ENCODE assay signal across 14 cellular contexts in the genomic region with DNA sequence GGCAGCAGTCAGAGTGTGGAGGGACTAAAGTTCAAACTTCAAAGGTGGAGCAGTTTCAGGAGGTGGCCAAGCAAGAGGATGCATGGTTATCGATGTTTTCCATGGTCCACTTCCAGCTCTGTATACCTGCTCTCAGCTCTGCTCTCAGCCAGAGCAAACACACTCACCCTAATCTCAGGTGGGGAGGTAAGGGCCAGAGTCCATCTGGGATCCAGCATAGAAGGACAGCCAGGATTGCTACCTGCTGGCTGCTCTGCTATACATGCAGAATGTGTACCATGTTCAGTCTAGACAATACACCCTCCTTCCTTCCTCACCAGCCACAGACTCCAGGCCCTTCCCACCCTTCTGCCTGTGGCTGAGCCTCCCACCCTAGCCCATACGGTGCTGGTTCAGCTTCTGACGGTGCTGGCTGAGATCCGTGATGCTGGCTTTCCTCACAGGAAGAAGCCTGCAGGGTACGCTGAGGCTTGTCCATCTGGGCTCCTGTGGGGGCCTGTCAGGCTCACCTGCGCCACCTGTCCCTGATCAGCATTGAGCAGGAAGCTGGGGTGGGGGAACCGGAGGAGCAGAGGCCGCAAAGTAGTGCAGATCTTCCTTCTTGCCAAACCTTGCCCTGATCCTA. TPM values are rescaled to one million over a fixed set of nuclear protein-coding genes. Genes with fewer than 3 reads are reported as not detected.
DNase-seq lines count a peak whose midpoint lies in the region; ATAC-seq, FAIRE-seq and TF ChIP-seq lines count a peak whose summit lies in the region.
"Had no signal": no experiment of that assay in that cellular context is flagged by ENCODE, and none has a peak within 500 bp of the region (broad histone marks: within the 10 kb centered on the region; RNA-seq: fewer than 3 reads in every experiment).

No MANE protein-coding gene starts in this region.

- no peak overlapping the region for H2BK120ac ChIP-seq in neuronal stem cell (ENCODE audit: low read depth, low read length)

- H3K4me1 ChIP-seq in duodenal mucosa (ENCODE audit: control insufficient read depth in 1 of 2, insufficient read depth in 2 of 2, low read length in 2 of 2): peaks cover 63 to 64% of the 10 kb centered on the region in 2 donors
- peaks cover 9% of the 10 kb centered on the region in 2 donors for H3K4me1 ChIP-seq in neuronal stem cell (ENCODE audit: control insufficient read depth in 2 of 2, insufficient read depth in 1 of 2, low read depth in 1 of 2, low read length in 2 of 2)

- H3K79me1 ChIP-seq in neuronal stem cell (ENCODE audit: low read depth, low read length): peaks cover 6% of the 10 kb centered on the region

- no CpG with 5 or more reads among the region's 8 CpGs for WGBS in neuronal stem cell (ENCODE audit: extremely low coverage in 2 of 2, insufficient read length in 2 of 2, insufficient replicate concordance in 1 of 2), 2 donors

- no peak for ATAC-seq in Right ventricle myocardium superior (ENCODE audit: poor library complexity)
- ATAC-seq: left cardiac atrium had no signal

- H3K14ac ChIP-seq in neuronal stem cell (ENCODE audit: low read length): peak overlapping the region; percentile 4

- no peaks in the 10 kb centered on the region for H3K27me3 ChIP-seq in duodenal mucosa (ENCODE audit: control insufficient read depth in 1 of 2, insufficient read depth in 2 of 2, low read length in 2 of 2)
- peaks cover 0 to 44% (median 3%) of the 10 kb centered on the region in 3 experiments for H3K27me3 ChIP-seq in neuronal stem cell (ENCODE audit: control insufficient read depth in 3 of 3, insufficient read depth in 3 of 3, low read depth in 1 of 3, low read length in 3 of 3)

- H3K36me3 ChIP-seq in duodenal mucosa (ENCODE audit: control insufficient read depth in 1 of 2, insufficient read depth in 2 of 2, low read length in 2 of 2) (peaks cover 2 to 4% of the 10 kb centered on the region in 2 donors), neuronal stem cell (replicated peaks in 1 of 2; ENCODE audit: control insufficient read depth in 2 of 2, insufficient read depth in 2 of 2, low read length in 2 of 2) (peaks cover 2 to 7% of the 10 kb centered on the region in 2 donors)

- H3K9ac ChIP-seq in duodenal mucosa (ENCODE audit: low read depth in 1 of 2, low read length in 2 of 2) (peak overlapping the region in 1 of 2 donors; percentile 71), neuronal stem cell (ENCODE audit: low read depth, low read length, poor library complexity) (no peak overlapping the region)

- no peak overlapping the region for H3K23ac ChIP-seq in neuronal stem cell (ENCODE audit: low read depth, low read length, poor library complexity)

- H3K18ac ChIP-seq in neuronal stem cell (ENCODE audit: low read length): no peak overlapping the region

- H4K91ac ChIP-seq in neuronal stem cell (ENCODE audit: low read depth, low read length, poor library complexity): no peak overlapping the region

- no peak for TF ChIP-seq POLR2A in GM12892 (IDR thresholded peaks at IDR 0.05; ENCODE audit: low read depth, low read length)

- H3K9me3 ChIP-seq in duodenal mucosa (ENCODE audit: control insufficient read depth in 1 of 2, low read length in 2 of 2) (no peaks in the 10 kb centered on the region), neuronal stem cell (replicated peaks in 1 of 2; ENCODE audit: control insufficient read depth in 2 of 2, insufficient read depth in 1 of 2, low read depth in 1 of 2, low read length in 2 of 2) (no peaks in the 10 kb centered on the region)
- H3K9me3 ChIP-seq: tibial artery had no signal

- DNase-seq in NCI-H146 (lab: John Stamatoyannopoulos, UW) (peak; percentile 40), NCI-H146 treated with DMSO at 0.1 percent for 48 hours (lab: John Stamatoyannopoulos, UW; ENCODE audit: unreplicated experiment) (no peak), NCI-H2171 (lab: John Stamatoyannopoulos, UW) (peak; percentile 33), neuronal stem cell (ENCODE audit: low spot score) (no peak), NCI-H2196 treated with DMSO at 0.1 percent for 48 hours (lab: John Stamatoyannopoulos, UW; ENCODE audit: unreplicated experiment) (no peak), GM12892 (ENCODE audit: insufficient read length) (no peak), Right ventricle myocardium superior (no peak)
- DNase-seq: GDM1, KG1, left cardiac atrium, NCI-H2227 treated with DMSO at 0.1 percent for 48 hours, tibial artery had no signal

- intact Hi-C loops in Right ventricle myocardium superior (cut with DNase I): no loop called here

- H4K8ac ChIP-seq in neuronal stem cell (ENCODE audit: low read depth, low read length): no peak overlapping the region

- H3K27ac ChIP-seq in duodenal mucosa (ENCODE audit: low read depth, low read length) (peak overlapping the region; percentile 74), neuronal stem cell (replicated peaks; ENCODE audit: low read length) (no peak overlapping the region)

- peak overlapping the region; percentile 11 for H2AK5ac ChIP-seq in neuronal stem cell (ENCODE audit: low read depth, low read length)

- H3K4me3 ChIP-seq in duodenal mucosa (ENCODE audit: low read depth in 1 of 2, low read length in 2 of 2) (peak overlapping the region; percentile 55 to 59), neuronal stem cell (ENCODE audit: low read length in 2 of 2) (no peak overlapping the region)
- H3K4me3 ChIP-seq: tibial artery had no signal

- H3K4ac ChIP-seq in neuronal stem cell (ENCODE audit: low read length): no peak overlapping the region

- peak overlapping the region; percentile 82 for H2BK15ac ChIP-seq in neuronal stem cell (ENCODE audit: low read length)

- no peak for FAIRE-seq in GM12892 (lab: Jason Lieb, UNC)
- FAIRE-seq: A204.1 had no signal

- H2BK12ac ChIP-seq in neuronal stem cell (ENCODE audit: low read length): no peak overlapping the region

- no peak overlapping the region for H2AFZ ChIP-seq in neuronal stem cell (ENCODE audit: low read length)

- H2BK5ac ChIP-seq in neuronal stem cell (ENCODE audit: low read length): no peak overlapping the region

- H3K4me2 ChIP-seq in neuronal stem cell (ENCODE audit: insufficient read depth, low read length, poor library complexity, severe bottlenecking): no peak overlapping the region

RNA-seq across cellular contexts. Expression of a gene that starts 2.4 kb away (rescaled TPM):
- polyA plus RNA-seq in neuronal stem cell (2013, experiment 1 of 2): 0.59 TPM
- polyA plus RNA-seq in neuronal stem cell (2013, experiment 2 of 2): 0.32 TPM
- polyA plus RNA-seq in GM12892 (2012; ENCODE audit: missing spikeins): 5.4 TPM
- total RNA-seq in Right ventricle myocardium superior: 0.65 TPM

RNA-seq across cellular contexts. Expression of a gene that starts 2.7 kb away (rescaled TPM):
- 18.3 TPM for polyA plus RNA-seq in neuronal stem cell (2013, experiment 1 of 2)
- polyA plus RNA-seq in neuronal stem cell (2013, experiment 2 of 2): 18.2 TPM
- 21.5 TPM for polyA plus RNA-seq in GM12892 (2012; ENCODE audit: missing spikeins)
- total RNA-seq in Right ventricle myocardium superior: 22.5 TPM

RNA-seq across cellular contexts. Expression of a gene that starts 15.6 kb away (rescaled TPM):
- 56.9 TPM for polyA plus RNA-seq in neuronal stem cell (2013, experiment 1 of 2)
- 53.2 TPM for polyA plus RNA-seq in neuronal stem cell (2013, experiment 2 of 2)
- polyA plus RNA-seq in GM12892 (2012; ENCODE audit: missing spikeins): 28.7 TPM
- total RNA-seq in Right ventricle myocardium superior: 84.7 TPM

RNA-seq across cellular contexts. Expression of a gene that starts 28.2 kb away (rescaled TPM):
- 16.1 TPM for polyA plus RNA-seq in neuronal stem cell (2013, experiment 1 of 2)
- polyA plus RNA-seq in neuronal stem cell (2013, experiment 2 of 2): 16.0 TPM
- not detected for polyA plus RNA-seq in GM12892 (2012; ENCODE audit: missing spikeins)
- 8.8 TPM for total RNA-seq in Right ventricle myocardium superior

RNA-seq across cellular contexts. Expression of a gene that starts 59.0 kb away (rescaled TPM):
- 50.5 TPM for polyA plus RNA-seq in neuronal stem cell (2013, experiment 1 of 2)
- 49.8 TPM for polyA plus RNA-seq in neuronal stem cell (2013, experiment 2 of 2)
- polyA plus RNA-seq in GM12892 (2012; ENCODE audit: missing spikeins): 1.8 TPM
- 25.6 TPM for total RNA-seq in Right ventricle myocardium superior

Comparison
In these comparisons a context has a peak if more than half of its experiments do, and no peak if none do; other contexts are left out.
1. DNase-seq: peak in NCI-H146 (single experiment) and NCI-H2171 (single experiment); none in NCI-H146 treated with DMSO at 0.1 percent for 48 hours (single experiment), neuronal stem cell (single experiment), NCI-H2196 treated with DMSO at 0.1 percent for 48 hours (single experiment), GM12892 (single experiment) and Right ventricle myocardium superior (single experiment).
2. H3K4me3 ChIP-seq: peak in duodenal mucosa (2 of 2); none in neuronal stem cell (0 of 2).